In genomic region chr12:19915392-19916192, GRCh38 we compare ENCODE assay signal across 8 cellular contexts.
DNase-seq lines count a peak whose midpoint lies in the region; ATAC-seq and TF ChIP-seq lines count a peak whose summit lies in the region.

No MANE protein-coding gene starts in this region.

- POLR2A ChIA-PET in PC-9 (lab: Charles Lee; ENCODE audit: unreplicated experiment) = no interaction called here

- H3K27ac Mint-ChIP-seq in activated CD8-positive, alpha-beta memory T cell treated with anti-CD3 and anti-CD28 coated beads, Interleukin-2, amount 10 ng/mL, durations not matched to agents 7 days and 5 days = no peak overlapping the region

- H3K4me1 Mint-ChIP-seq in activated CD8-positive, alpha-beta memory T cell treated with anti-CD3 and anti-CD28 coated beads, Interleukin-2, amount 10 ng/mL, durations not matched to agents 7 days and 5 days = peaks cover 2% of the 10 kb centered on the region

- H3K9me3 Mint-ChIP-seq in activated CD8-positive, alpha-beta memory T cell treated with anti-CD3 and anti-CD28 coated beads, Interleukin-2, amount 10 ng/mL, durations not matched to agents 7 days and 5 days (ENCODE audit: low read depth) = no peaks in the 10 kb centered on the region

- no peaks in the 10 kb centered on the region for H3K9me2 ChIP-seq in PC-9 (ENCODE audit: insufficient read depth)

- ATAC-seq in HG03066 (IDR thresholded peaks at IDR 0.05; ENCODE audit: low read depth, unreplicated experiment) = peak; percentile 54
- ATAC-seq in GM18873 (IDR thresholded peaks at IDR 0.05; ENCODE audit: low FRiP score, unreplicated experiment) = no peak
- ATAC-seq in activated CD8-positive, alpha-beta memory T cell treated with anti-CD3 and anti-CD28 coated beads, Interleukin-2, amount 10 ng/mL, durations not matched to agents 7 days and 5 days = no peak

- no TSS peak for BruUV-seq in PC-9 (replicated peaks; lab: Mats Ljungman, UMichigan)

- H3K4me3 ChIP-seq in PC-9 (no peak overlapping the region), fibroblast of villous mesenchyme (ENCODE audit: low read depth, low read length) (no peak overlapping the region), prostate gland (no peak overlapping the region)

- no peak overlapping the region for H3K27ac ChIP-seq in PC-9
- no peak overlapping the region for H3K27ac ChIP-seq in prostate gland

- peak; percentile 36 for DNase-seq in CD1c-positive myeloid dendritic cell (ENCODE audit: extremely low spot score)
- no peak for DNase-seq in PC-9
- DNase-seq in fibroblast of villous mesenchyme (ENCODE audit: low read depth) = peak; percentile 63
- DNase-seq in prostate gland (ENCODE audit: low spot score) = no peak
- DNase-seq in activated CD8-positive, alpha-beta memory T cell treated with anti-CD3 and anti-CD28 coated beads, Interleukin-2, amount 10 ng/mL, durations not matched to agents 7 days and 5 days = no peak
- DNase-seq in NCI-H2171 (lab: John Stamatoyannopoulos, UW) = no peak

- intact Hi-C loops in PC-9 (cut with micrococcal nuclease; ENCODE audit: unreplicated experiment) (loop anchor here (10.0 kb wide), 1 partner anchor 689 kb away; no protein-coding TSS in a partner anchor), prostate gland (cut with DNase I) (loop anchor here (5.0 kb wide), 1 partner anchor 457 kb away; no protein-coding TSS in a partner anchor)

- H3K36me3 ChIP-seq in PC-9 (ENCODE audit: low read depth) (no peaks in the 10 kb centered on the region), prostate gland (no peaks in the 10 kb centered on the region)

- H3K4me1 ChIP-seq in PC-9 (replicated peaks; ENCODE audit: insufficient read depth) (no peaks in the 10 kb centered on the region), prostate gland (replicated peaks) (no peaks in the 10 kb centered on the region)

- 51% methylated on average over 3 of the region's 3 CpGs for WGBS in prostate gland

- no peaks in the 10 kb centered on the region for H4K20me1 ChIP-seq in PC-9 (ENCODE audit: insufficient read depth)

- H3K79me2 ChIP-seq in PC-9 (ENCODE audit: low read depth) = no peaks in the 10 kb centered on the region

- no peak overlapping the region for H3K4me3 Mint-ChIP-seq in activated CD8-positive, alpha-beta memory T cell treated with anti-CD3 and anti-CD28 coated beads, Interleukin-2, amount 10 ng/mL, durations not matched to agents 7 days and 5 days

- H3F3A ChIP-seq in PC-9 (ENCODE audit: insufficient read depth, low read depth) = no peaks in the 10 kb centered on the region

- H3K27me3 ChIP-seq in PC-9 (ENCODE audit: insufficient read depth, low read depth) (no peaks in the 10 kb centered on the region), prostate gland (replicated peaks; ENCODE audit: insufficient read depth) (no peaks in the 10 kb centered on the region)

- TF ChIP-seq CTCF in PC-9 (conservative IDR thresholded peaks at IDR 0.05) = peak; percentile 59
- TF ChIP-seq CTCF in fibroblast of villous mesenchyme (IDR thresholded peaks at IDR 0.05; ENCODE audit: insufficient read depth, low read depth, low read length) = peak; percentile 58
- TF ChIP-seq CTCF in prostate gland (IDR thresholded peaks at IDR 0.05) = peak in 3 of 4 experiments; percentile 42 to 74 (median 60)

- CTCF ChIA-PET in PC-9 (lab: Charles Lee) = no interaction called here
- CTCF ChIA-PET in activated CD8-positive, alpha-beta memory T cell treated with anti-CD3 and anti-CD28 coated beads, Interleukin-2, amount 10 ng/mL, durations not matched to agents 7 days and 5 days (lab: Charles Lee) = interaction anchor here (0.7 to 1.5 kb wide), 3 partner anchors 17 to 384 kb away, joined by 3 read pairs; no protein-coding TSS in a partner anchor

- TF ChIP-seq POLR2A in prostate gland (IDR thresholded peaks at IDR 0.05) = no peak

- no peak overlapping the region for H3K4me2 ChIP-seq in PC-9

- no peaks in the 10 kb centered on the region for H3K36me3 Mint-ChIP-seq in activated CD8-positive, alpha-beta memory T cell treated with anti-CD3 and anti-CD28 coated beads, Interleukin-2, amount 10 ng/mL, durations not matched to agents 7 days and 5 days

- H2AFZ ChIP-seq in PC-9 = no peak overlapping the region

- no peaks in the 10 kb centered on the region for H3K27me3 Mint-ChIP-seq in activated CD8-positive, alpha-beta memory T cell treated with anti-CD3 and anti-CD28 coated beads, Interleukin-2, amount 10 ng/mL, durations not matched to agents 7 days and 5 days

- H3K9me3 ChIP-seq in PC-9 (ENCODE audit: insufficient read depth, low read depth) = no peaks in the 10 kb centered on the region
- H3K9me3 ChIP-seq in prostate gland = no peaks in the 10 kb centered on the region

Comparison
In these comparisons a context has a peak if more than half of its experiments do, and no peak if none do; other contexts are left out.
1. DNase-seq: peak in CD1c-positive myeloid dendritic cell (single experiment) and fibroblast of villous mesenchyme (single experiment); none in PC-9 (0 of 2), prostate gland (single experiment), activated CD8-positive, alpha-beta memory T cell treated with anti-CD3 and anti-CD28 coated beads, Interleukin-2, amount 10 ng/mL, durations not matched to agents 7 days and 5 days (single experiment) and NCI-H2171 (single experiment).
2. Peak in every context shown above with its lines, with median percentiles within 50 percentile points of each other: CTCF ChIP-seq.